Comparison of ENCODE assay signal across 14 cellular contexts in genomic region chr16:80718480-80719220, GRCh38.
DNase-seq lines count a peak whose midpoint lies in the region; ATAC-seq and TF ChIP-seq lines count a peak whose summit lies in the region.
"Had no signal": no experiment of that assay in that cellular context is flagged by ENCODE, and none has a peak within 500 bp of the region (broad histone marks: within the 10 kb centered on the region; RNA-seq: fewer than 3 reads in every experiment).

No MANE protein-coding gene starts in this region.

- H3K27ac ChIP-seq in left lung = no peak overlapping the region
- H3K27ac ChIP-seq: heart left ventricle had no signal

- H3K27ac Mint-ChIP-seq in Calu3 (ENCODE audit: unreplicated experiment) (peak overlapping the region; percentile 65), Caco-2 (ENCODE audit: unreplicated experiment) (no peak overlapping the region)
- H3K27ac Mint-ChIP-seq: nephron, type B pancreatic cell had no signal

- H3K36me3 Mint-ChIP-seq in Calu3 (ENCODE audit: insufficient read depth, unreplicated experiment) = peaks cover 4% of the 10 kb centered on the region
- no peaks in the 10 kb centered on the region for H3K36me3 Mint-ChIP-seq in Caco-2 (ENCODE audit: insufficient read depth, unreplicated experiment)
- H3K36me3 Mint-ChIP-seq: CD8-positive, alpha-beta T cell; type B pancreatic cell had no signal

- H3K4me3 Mint-ChIP-seq in Calu3 (ENCODE audit: low read depth, unreplicated experiment) (no peak overlapping the region), Caco-2 (ENCODE audit: unreplicated experiment) (no peak overlapping the region)
- H3K4me3 Mint-ChIP-seq: CD8-positive, alpha-beta T cell; nephron; type B pancreatic cell had no signal

- H3K4me1 Mint-ChIP-seq in Calu3 (ENCODE audit: low read depth, unreplicated experiment) (peaks cover 7% of the 10 kb centered on the region), Caco-2 (ENCODE audit: low read depth, unreplicated experiment) (no peaks in the 10 kb centered on the region)
- H3K4me1 Mint-ChIP-seq: nephron had no signal

- no peaks in the 10 kb centered on the region for H3K9me3 Mint-ChIP-seq in Calu3 (ENCODE audit: low read depth, unreplicated experiment)
- peaks cover 5% of the 10 kb centered on the region for H3K9me3 Mint-ChIP-seq in Caco-2 (ENCODE audit: unreplicated experiment)
- H3K9me3 Mint-ChIP-seq: type B pancreatic cell had no signal

- H3K27me3 Mint-ChIP-seq in Calu3 (ENCODE audit: unreplicated experiment) (peaks cover 6% of the 10 kb centered on the region), Caco-2 (ENCODE audit: insufficient read depth, unreplicated experiment) (no peaks in the 10 kb centered on the region)

- TF ChIP-seq CTCF in Calu3 (IDR thresholded peaks at IDR 0.05; ENCODE audit: unreplicated experiment) (no peak), cardiac fibroblast (IDR thresholded peaks at IDR 0.05; ENCODE audit: low read depth, low read length) (no peak), left lung (IDR thresholded peaks at IDR 0.05) (no peak), Caco-2 (IDR thresholded peaks at IDR 0.05; ENCODE audit: insufficient read depth in 1 of 2, low read depth in 1 of 2, low read length in 1 of 2, severe bottlenecking in 1 of 2, unreplicated experiment in 1 of 2) (no peak)

- H3K9me3 ChIP-seq in left lung = peaks cover 0 to 14% of the 10 kb centered on the region in 2 donors
- H3K9me3 ChIP-seq in Caco-2 = no peaks in the 10 kb centered on the region

- DNase-seq in Calu3 (peak; percentile 76), cardiac fibroblast (ENCODE audit: low read depth in 2 of 2) (peak; percentile 44 to 81), left lung (peak in 1 of 2 donors; percentile 40), T-helper 1 cell (no peak), mesenteric fat pad (ENCODE audit: low spot score) (no peak), Caco-2 (no peak)
- DNase-seq: GOT3, heart left ventricle, NCI-H2081 treated with DMSO at 0.1 percent for 48 hours had no signal

- no peaks in the 10 kb centered on the region for H3K36me3 ChIP-seq in left lung
- no peaks in the 10 kb centered on the region for H3K36me3 ChIP-seq in Caco-2 (ENCODE audit: control insufficient read depth, insufficient read depth, low read length)
- H3K36me3 ChIP-seq: heart left ventricle had no signal

- intact Hi-C loops in Calu3 (cut with micrococcal nuclease; ENCODE audit: unreplicated experiment) = no loop called here
- intact Hi-C loops in left lung (cut with DNase I) = no loop called here
- intact Hi-C loops in Caco-2 (cut with micrococcal nuclease; ENCODE audit: unreplicated experiment) = no loop called here

- H3K4me3 ChIP-seq in cardiac fibroblast (replicated peaks in 1 of 2; ENCODE audit: low read depth in 2 of 2, low read length in 2 of 2) = no peak overlapping the region
- no peak overlapping the region for H3K4me3 ChIP-seq in left lung
- H3K4me3 ChIP-seq in Caco-2 (ENCODE audit: low read depth, low read length) = no peak overlapping the region
- H3K4me3 ChIP-seq: heart left ventricle had no signal

- POLR2A ChIA-PET in Caco-2 (lab: Charles Lee) = no interaction called here

- H3K4me1 ChIP-seq in left lung (no peaks in the 10 kb centered on the region), Caco-2 (no peaks in the 10 kb centered on the region)

- no peak; the same call in 1 of the 2 replicates for TF ChIP-seq RAD21 in Ishikawa (IDR thresholded peaks at IDR 0.05; ENCODE audit: low read depth)

- BruUV-seq in Calu3 (replicated peaks; lab: Mats Ljungman, UMichigan) (no TSS peak), Caco-2 (replicated peaks; lab: Mats Ljungman, UMichigan) (no TSS peak)

- TF ChIP-seq EP300 in Ishikawa (IDR thresholded peaks at IDR 0.05; ENCODE audit: borderline replicate concordance) = peak; percentile 75; the same call in 1 of the 2 replicates

- ATAC-seq in left lung = peak; percentile 72
- ATAC-seq in HG02678 (IDR thresholded peaks at IDR 0.05; ENCODE audit: unreplicated experiment) = no peak

- CTCF ChIA-PET in Calu3 (lab: Charles Lee) = interaction anchor here (1.0 kb wide), 1 partner anchor 10 kb away, joined by 4 read pairs; no protein-coding TSS in a partner anchor
- CTCF ChIA-PET in Caco-2 (lab: Charles Lee) = interaction anchor here (0.5 kb wide), 1 partner anchor 35 kb away, joined by 3 read pairs; no protein-coding TSS in a partner anchor

- no peaks in the 10 kb centered on the region for H3K27me3 ChIP-seq in left lung
- H3K27me3 ChIP-seq in Caco-2 (replicated peaks; ENCODE audit: control insufficient read depth, insufficient read depth, low read length) = no peaks in the 10 kb centered on the region
- H3K27me3 ChIP-seq: heart left ventricle had no signal

TF ChIP-seq in Ishikawa, 13 proteins besides CTCF, POLR2A, EP300 and RAD21:
- no peak for TF ChIP-seq YY1 (IDR thresholded peaks at IDR 0.05; ENCODE audit: low read depth)
- TF ChIP-seq TAF1 (IDR thresholded peaks at IDR 0.05; ENCODE audit: low read depth) = no peak
- no peak for TF ChIP-seq CREB1 (IDR thresholded peaks at IDR 0.05; ENCODE audit: low read depth)
- TF ChIP-seq EGR1 (IDR thresholded peaks at IDR 0.05) = no peak
- TF ChIP-seq TCF12 (IDR thresholded peaks at IDR 0.05; ENCODE audit: low read depth) = peak; percentile 85
- TF ChIP-seq REST (IDR thresholded peaks at IDR 0.05; ENCODE audit: low read depth) = no peak
- peak; percentile 75 for TF ChIP-seq USF1 (IDR thresholded peaks at IDR 0.05)
- TF ChIP-seq NFIC (IDR thresholded peaks at IDR 0.05) = peak; percentile 93
- peak; percentile 83 for TF ChIP-seq MAX (IDR thresholded peaks at IDR 0.05)
- TF ChIP-seq FOXM1 (IDR thresholded peaks at IDR 0.05; ENCODE audit: borderline replicate concordance, low read depth) = 0 out of 2 replicates have a peak, but pooled peaks have one; percentile 46
- TF ChIP-seq TEAD4 (IDR thresholded peaks at IDR 0.05) = peak; percentile 80
TF ChIP-seq in Ishikawa: peak in this region for 6.

Comparison
In these comparisons a context has a peak if more than half of its experiments do, and no peak if none do; other contexts are left out.
1. DNase-seq: peak in Calu3 (single experiment) and cardiac fibroblast (2 of 2); none in T-helper 1 cell (0 of 5), mesenteric fat pad (single experiment) and Caco-2 (0 of 2).